In genomic region chr11:134385774-134386565, GRCh38 we compare ENCODE assay signal across 16 cellular contexts. TPM values are rescaled to one million over a fixed set of nuclear protein-coding genes. Genes with fewer than 3 reads are reported as not detected.
DNase-seq lines count a peak whose midpoint lies in the region; ATAC-seq and TF ChIP-seq lines count a peak whose summit lies in the region.
"Had no signal": no experiment of that assay in that cellular context is flagged by ENCODE, and none has a peak within 500 bp of the region (broad histone marks: within the 10 kb centered on the region; RNA-seq: fewer than 3 reads in every experiment).

No MANE protein-coding gene starts in this region.

- CTCF ChIA-PET in SK-N-SH (lab: Yijun Ruan, JAX), result interaction anchor here (0.7 to 1.5 kb wide), 5 partner anchors 10 to 483 kb away, joined by 3 to 5 read pairs (median 3); no protein-coding TSS in a partner anchor

- POLR2A ChIA-PET in SK-N-SH (lab: Yijun Ruan, JAX), result interaction anchor here (1.5 kb wide), 1 partner anchor 13 kb away, joined by 5 read pairs; no protein-coding TSS in a partner anchor

- peaks cover 26% of the 10 kb centered on the region for H3K4me1 Mint-ChIP-seq in T-helper 17 cell
- H3K4me1 Mint-ChIP-seq: neural crest cell had no signal

- H3K4me3 Mint-ChIP-seq in T-helper 17 cell, result peak overlapping the region; percentile 88
- H3K4me3 Mint-ChIP-seq: neural crest cell; stimulated activated naive B cell treated with anti-CD40 and anti-IgM and Interleukin-4, amounts not matched to agents 10 μg/mL and 1 μg/mL and 100 μg/mL, for 72 hours had no signal

- H3K36me3 Mint-ChIP-seq in T-helper 17 cell (ENCODE audit: low read depth), result no peaks in the 10 kb centered on the region
- H3K36me3 Mint-ChIP-seq: stimulated activated naive B cell treated with anti-CD40 and anti-IgM and Interleukin-4, amounts not matched to agents 10 μg/mL and 1 μg/mL and 100 μg/mL, for 72 hours had no signal

- ATAC-seq in SK-N-SH treated with all-trans-retinoic acid at 6 μM for 48 hours (no peak), T-helper 17 cell (no peak), GM18505 (IDR thresholded peaks at IDR 0.05; ENCODE audit: unreplicated experiment) (no peak)
- ATAC-seq: A549; stimulated activated naive B cell treated with anti-CD40 and anti-IgM and Interleukin-4, amounts not matched to agents 10 μg/mL and 1 μg/mL and 100 μg/mL, for 72 hours had no signal

- H3K36me3 ChIP-seq in SK-N-SH (replicated peaks in 1 of 2; ENCODE audit: control insufficient read depth in 1 of 2, insufficient read depth in 2 of 2, low read length in 1 of 2), result no peaks in the 10 kb centered on the region

- TF ChIP-seq CTCF in SK-N-SH (IDR thresholded peaks at IDR 0.05), result no peak
- TF ChIP-seq CTCF in GM20000 (IDR thresholded peaks at IDR 0.05; ENCODE audit: extremely low read depth, missing control alignments), result no peak

- no peak for TF ChIP-seq EP300 in SK-N-SH (IDR thresholded peaks at IDR 0.05; ENCODE audit: borderline replicate concordance in 1 of 2, low read depth in 1 of 2, low read length in 1 of 2)

- DNase-seq in SK-N-SH (peak; percentile 73), NCI-H2107 treated with DMSO at 0.1 percent for 48 hours (lab: John Stamatoyannopoulos, UW; ENCODE audit: unreplicated experiment) (peak; percentile 79), T-helper 17 cell (no peak), posterior cingulate gyrus (peak; percentile 45 to 95 (median 67)), GM20000 (ENCODE audit: low spot score) (no peak)
- DNase-seq in stimulated activated CD4-positive, alpha-beta T cell treated with anti-CD3 and anti-CD28 coated beads, Interleukin-4, amount 100 ng/mL, for 4 hours, result no peak
- DNase-seq: activated CD4-positive, alpha-beta T cell treated with anti-CD3 and anti-CD28 coated beads for 1 hour; activated gamma-delta T cell treated with Interleukin-2 at 50 U/mL for 16 hours; GOT3; SIG-M5; stimulated activated naive B cell treated with anti-CD40 and anti-IgM and Interleukin-4, amounts not matched to agents 10 μg/mL and 1 μg/mL and 100 μg/mL, for 72 hours had no signal

- H4K20me1 ChIP-seq in SK-N-SH (ENCODE audit: insufficient read depth), result no peaks in the 10 kb centered on the region

- H3K4me1 ChIP-seq in SK-N-SH (ENCODE audit: control insufficient read depth in 1 of 2, insufficient read depth in 2 of 2, low read depth in 1 of 2, low read length in 1 of 2), result peaks cover 0 to 16% of the 10 kb centered on the region in 2 experiments; a peak in 1 of 4 replicates
- H3K4me1 ChIP-seq: A549 had no signal

- H3K9me3 ChIP-seq in SK-N-SH (no peaks in the 10 kb centered on the region), T-helper 17 cell (ENCODE audit: control insufficient read depth, low read length, poor library complexity, severe bottlenecking) (no peaks in the 10 kb centered on the region)
- H3K9me3 ChIP-seq: A549 had no signal

- no peak overlapping the region for H2AFZ ChIP-seq in SK-N-SH (ENCODE audit: low read depth)

- H3F3A ChIP-seq in SK-N-SH (replicated peaks; ENCODE audit: insufficient read depth), result no peaks in the 10 kb centered on the region

- peaks cover 43% of the 10 kb centered on the region for H3K27me3 Mint-ChIP-seq in T-helper 17 cell

- no peak overlapping the region for H3K9ac ChIP-seq in SK-N-SH

- no peak for TF ChIP-seq RAD21 in SK-N-SH (IDR thresholded peaks at IDR 0.05; ENCODE audit: low read length)

- H3K4me3 ChIP-seq in SK-N-SH (ENCODE audit: low read depth in 2 of 2, low read length in 1 of 2), result no peak overlapping the region
- H3K4me3 ChIP-seq: A549 had no signal

- H3K27me3 ChIP-seq in SK-N-SH (ENCODE audit: insufficient read depth), result no peaks in the 10 kb centered on the region

- no peak overlapping the region for H3K27ac Mint-ChIP-seq in T-helper 17 cell
- H3K27ac Mint-ChIP-seq: stimulated activated naive B cell treated with anti-CD40 and anti-IgM and Interleukin-4, amounts not matched to agents 10 μg/mL and 1 μg/mL and 100 μg/mL, for 72 hours had no signal

- no peaks in the 10 kb centered on the region for H3K9me2 ChIP-seq in SK-N-SH

- no peak overlapping the region for H3K27ac ChIP-seq in SK-N-SH (ENCODE audit: low read depth in 2 of 2, low read length in 1 of 2)
- H3K27ac ChIP-seq: A549 had no signal

- WGBS in SK-N-SH (ENCODE audit: low lambda C conversion rate), result 13% methylated on average over 18 of the region's 20 CpGs

- no peak overlapping the region for H3K4me2 ChIP-seq in SK-N-SH
- H3K4me2 ChIP-seq: A549 had no signal

- TF ChIP-seq POLR2A in GM18505 (IDR thresholded peaks at IDR 0.05; ENCODE audit: borderline replicate concordance, extremely low read depth, insufficient read depth, insufficient read length), result no peak

- intact Hi-C loops in posterior cingulate gyrus (cut with DNase I), result no loop called here

- H3K79me2 ChIP-seq in SK-N-SH (ENCODE audit: insufficient read depth), result no peaks in the 10 kb centered on the region

TF ChIP-seq in SK-N-SH, 30 proteins besides CTCF, POLR2A, EP300 and RAD21:
- TF ChIP-seq GATA2 (CRISPR knock-in tag; IDR thresholded peaks at IDR 0.05), result peak; percentile 51
- no peak for TF ChIP-seq IRF3 (IDR thresholded peaks at IDR 0.05; ENCODE audit: low read depth, low read length)

TF ChIP-seq in SK-N-SH treated with all-trans-retinoic acid at 6 μM for 48 hours, 23 proteins besides CTCF, POLR2A, EP300 and RAD21 (continues in another document):
- TF ChIP-seq GLIS3 (CRISPR knock-in tag; IDR thresholded peaks at IDR 0.05), result no peak
- TF ChIP-seq CSDC2 (CRISPR knock-in tag; IDR thresholded peaks at IDR 0.05), result no peak
- TF ChIP-seq CREB5 (CRISPR knock-in tag; IDR thresholded peaks at IDR 0.05; ENCODE audit: low read depth), result no peak
- TF ChIP-seq ARNTL (CRISPR knock-in tag; IDR thresholded peaks at IDR 0.05; ENCODE audit: borderline replicate concordance, low read depth), result no peak
- TF ChIP-seq ZNF70 (CRISPR knock-in tag; IDR thresholded peaks at IDR 0.05), result no peak
- no peak for TF ChIP-seq ZNF8 (CRISPR knock-in tag; IDR thresholded peaks at IDR 0.05)
- no peak for TF ChIP-seq ESRRG (CRISPR knock-in tag; IDR thresholded peaks at IDR 0.05)
- no peak for TF ChIP-seq ZFP30 (CRISPR knock-in tag; IDR thresholded peaks at IDR 0.05)
- TF ChIP-seq RARB (CRISPR knock-in tag; IDR thresholded peaks at IDR 0.05), result no peak
- no peak for TF ChIP-seq ISL1 (CRISPR knock-in tag; IDR thresholded peaks at IDR 0.05)
- no peak for TF ChIP-seq POU6F1 (CRISPR knock-in tag; IDR thresholded peaks at IDR 0.05; ENCODE audit: borderline replicate concordance, low read depth)
- no peak for TF ChIP-seq ZFP3 (CRISPR knock-in tag; IDR thresholded peaks at IDR 0.05)
- TF ChIP-seq PATZ1 (CRISPR knock-in tag; IDR thresholded peaks at IDR 0.05; ENCODE audit: borderline replicate concordance), result no peak

RNA-seq across cellular contexts. Expression of gene B3GAT1, which starts 26.1 kb away (rescaled TPM):
- polyA plus RNA-seq in SK-N-SH (2012; rRNA removed), result 0.15 and 0.16 TPM in 2 replicates
- polyA plus RNA-seq in SK-N-SH (2012; cell fraction: cytosol; rRNA removed), result 0.09 and 0.51 TPM in 2 replicates
- polyA plus RNA-seq in SK-N-SH (2012; cell fraction: nucleus; rRNA removed), result 0.67 and 1.2 TPM in 2 replicates
- total RNA-seq in T-helper 17 cell, result under 1 TPM; 0.17 to 0.18 TPM
- total RNA-seq: LHCN-M2 had no signal
- polyA plus RNA-seq: A549 had no signal

RNA-seq across cellular contexts. Expression of gene GLB1L2, which starts 54.2 kb away (rescaled TPM):
- polyA plus RNA-seq in SK-N-SH (2012; rRNA removed), result 3.4 and 3.5 TPM in 2 replicates
- polyA plus RNA-seq in SK-N-SH (2012; cell fraction: cytosol; rRNA removed), result 1.9 and 2.6 TPM in 2 replicates
- polyA plus RNA-seq in SK-N-SH (2012; cell fraction: nucleus; rRNA removed), result 4.8 and 5.1 TPM in 2 replicates
- total RNA-seq in T-helper 17 cell, result under 1 TPM; 0.37 to 0.73 TPM
- total RNA-seq: LHCN-M2 had no signal

Comparison
In these comparisons a context has a peak if more than half of its experiments do, and no peak if none do; other contexts are left out.
1. DNase-seq: peak in SK-N-SH (single experiment), NCI-H2107 treated with DMSO at 0.1 percent for 48 hours (single experiment) and posterior cingulate gyrus (10 of 10); none in T-helper 17 cell (0 of 3), stimulated activated CD4-positive, alpha-beta T cell treated with anti-CD3 and anti-CD28 coated beads, Interleukin-4, amount 100 ng/mL, for 4 hours (0 of 2) and GM20000 (single experiment).